Comparison of ENCODE assay signal across 8 cellular contexts in the genomic region with DNA sequence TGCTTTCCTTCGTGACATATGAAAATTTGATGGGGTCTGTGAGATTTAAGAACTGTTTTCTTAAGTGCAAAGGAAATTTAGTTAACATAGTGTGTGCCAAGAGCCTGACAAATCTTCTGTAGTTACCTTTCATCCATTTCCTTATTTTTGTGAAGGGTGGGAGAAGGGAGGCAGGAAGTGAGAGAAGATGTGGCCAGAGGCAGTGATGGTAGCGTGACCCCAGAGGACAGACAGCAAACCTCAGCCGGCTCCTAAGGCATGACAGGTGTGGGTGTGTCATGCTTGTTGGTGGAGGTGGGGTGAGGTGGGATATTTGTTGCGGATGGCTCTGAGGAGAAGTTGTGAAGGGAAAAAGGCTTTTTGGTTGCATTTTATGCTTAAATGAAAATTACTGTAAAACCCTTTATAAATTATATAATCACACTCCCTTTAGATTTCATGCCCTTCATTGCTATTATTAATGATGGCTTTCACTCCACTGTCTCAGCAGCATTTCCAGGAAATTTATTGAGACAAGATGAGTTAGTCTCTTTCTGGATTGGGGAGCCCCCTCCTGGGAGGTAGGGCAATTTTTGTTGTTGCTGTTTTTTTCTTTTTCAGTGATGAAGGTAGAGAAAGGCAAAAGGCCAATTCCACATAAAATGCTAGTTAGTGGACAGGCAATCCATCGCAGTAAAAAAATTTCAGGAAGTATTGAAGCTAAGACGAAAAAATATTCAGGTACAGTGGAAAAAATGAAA.
DNase-seq lines count a peak whose midpoint lies in the region; ATAC-seq, FAIRE-seq and TF ChIP-seq lines count a peak whose summit lies in the region.
"Had no signal": no experiment of that assay in that cellular context is flagged by ENCODE, and none has a peak within 500 bp of the region (broad histone marks: within the 10 kb centered on the region; RNA-seq: fewer than 3 reads in every experiment).

No MANE protein-coding gene starts in this region.

- FAIRE-seq in small intestine (lab: Jason Lieb, UNC): no peak

- no peaks in the 10 kb centered on the region for H4K20me1 ChIP-seq in neural progenitor cell (ENCODE audit: low read depth)

- H3K4me3 ChIP-seq in astrocyte of the cerebellum (ENCODE audit: low read depth, low read length) (no peak overlapping the region), neural progenitor cell (no peak overlapping the region), small intestine (ENCODE audit: low read depth in 1 of 2, low read length in 2 of 2) (no peak overlapping the region), right cardiac atrium (ENCODE audit: low read length) (no peak overlapping the region)

- no peak for TF ChIP-seq EP300 in Ishikawa (IDR thresholded peaks at IDR 0.05; ENCODE audit: borderline replicate concordance)

- H3K27ac ChIP-seq in neural progenitor cell: no peak overlapping the region
- H3K27ac ChIP-seq in small intestine (ENCODE audit: low read depth in 1 of 2, low read length in 1 of 2): no peak overlapping the region
- H3K27ac ChIP-seq in right cardiac atrium (ENCODE audit: low read length): no peak overlapping the region

- H3F3A ChIP-seq in neural progenitor cell (ENCODE audit: low read depth): peaks cover 7% of the 10 kb centered on the region

- ATAC-seq in T-helper 17 cell (no peak), right cardiac atrium (no peak)
- ATAC-seq: activated CD4-positive, CD25-positive, alpha-beta regulatory T cell treated with anti-CD3 and anti-CD28 coated beads, Interleukin-2, amount 50 U/mL, for 24 hours had no signal

- DNase-seq in astrocyte of the cerebellum (ENCODE audit: low read depth) (no peak), neural progenitor cell (ENCODE audit: low spot score) (peak; percentile 22), small intestine (no peak), T-helper 17 cell (no peak), right cardiac atrium (no peak)

- H3K4me3 Mint-ChIP-seq in neural progenitor cell (no peak overlapping the region), T-helper 17 cell (no peak overlapping the region)

- in situ Hi-C loops in astrocyte of the cerebellum (cut with HindIII; ENCODE audit: low sequenced_read_pairs): loop anchor here (25.0 kb wide), 1 partner anchor 350 kb away; no protein-coding TSS in a partner anchor

- peak; percentile 41 for TF ChIP-seq RAD21 in Ishikawa (IDR thresholded peaks at IDR 0.05; ENCODE audit: low read depth)

- H3K27ac Mint-ChIP-seq in neural progenitor cell (no peak overlapping the region), T-helper 17 cell (no peak overlapping the region)

- H3K27me3 ChIP-seq in neural progenitor cell: no peaks in the 10 kb centered on the region
- peaks cover 0 to 4% of the 10 kb centered on the region in 2 donors for H3K27me3 ChIP-seq in small intestine (ENCODE audit: control insufficient read depth in 2 of 2, insufficient read depth in 2 of 2, low read length in 2 of 2)
- no peaks in the 10 kb centered on the region for H3K27me3 ChIP-seq in right cardiac atrium (ENCODE audit: control insufficient read depth, insufficient read depth)

- H3K36me3 Mint-ChIP-seq in neural progenitor cell (no peaks in the 10 kb centered on the region), T-helper 17 cell (ENCODE audit: low read depth) (no peaks in the 10 kb centered on the region)

- H3K4me1 ChIP-seq in neural progenitor cell (peaks cover 17% of the 10 kb centered on the region), small intestine (ENCODE audit: control insufficient read depth in 2 of 2, insufficient read depth in 1 of 2, low read depth in 1 of 2, low read length in 1 of 2) (no peaks in the 10 kb centered on the region), right cardiac atrium (ENCODE audit: control insufficient read depth, insufficient read depth, low read length) (no peaks in the 10 kb centered on the region)

- intact Hi-C loops in right cardiac atrium (cut with DNase I): no loop called here

- no peak overlapping the region for H2AFZ ChIP-seq in neural progenitor cell (replicated peaks)

- H3K27me3 Mint-ChIP-seq in neural progenitor cell (ENCODE audit: insufficient read depth, low read depth) (peaks cover 4% of the 10 kb centered on the region), T-helper 17 cell (peaks cover 54% of the 10 kb centered on the region)

- H3K4me1 Mint-ChIP-seq in neural progenitor cell (peaks cover 32% of the 10 kb centered on the region), T-helper 17 cell (peaks cover 3% of the 10 kb centered on the region)

- H3K36me3 ChIP-seq in neural progenitor cell (no peaks in the 10 kb centered on the region), small intestine (ENCODE audit: control insufficient read depth in 2 of 2, insufficient read depth in 2 of 2, low read length in 2 of 2) (no peaks in the 10 kb centered on the region)

- no peaks in the 10 kb centered on the region for H3K79me2 ChIP-seq in neural progenitor cell (ENCODE audit: low read depth)

- H3K9me3 Mint-ChIP-seq in neural progenitor cell: peaks cover 2% of the 10 kb centered on the region

- H3K9me3 ChIP-seq in neural progenitor cell (ENCODE audit: low read depth) (no peaks in the 10 kb centered on the region), small intestine (ENCODE audit: control insufficient read depth, low read depth) (no peaks in the 10 kb centered on the region), T-helper 17 cell (ENCODE audit: control insufficient read depth, low read length, poor library complexity, severe bottlenecking) (no peaks in the 10 kb centered on the region), right cardiac atrium (ENCODE audit: control insufficient read depth, low read length) (no peaks in the 10 kb centered on the region)

- TF ChIP-seq CTCF in GM12872 (IDR thresholded peaks at IDR 0.05; ENCODE audit: insufficient read depth, low read depth, low read length): peak; percentile 27; the same call in 1 of the 3 replicates
- TF ChIP-seq CTCF in astrocyte of the cerebellum (IDR thresholded peaks at IDR 0.05; ENCODE audit: low read depth, low read length, missing control alignments): peak; percentile 62
- peak; percentile 50 for TF ChIP-seq CTCF in neural progenitor cell (IDR thresholded peaks at IDR 0.05)

- 69 to 70% (median 70%) methylated on average over 6 of the region's 6 CpGs for WGBS in small intestine, 3 donors
- WGBS in right cardiac atrium: 57% methylated on average over 6 of the region's 6 CpGs

- no peak overlapping the region for H3K9ac ChIP-seq in neural progenitor cell

- H3K4me2 ChIP-seq in neural progenitor cell: no peak overlapping the region

TF ChIP-seq in Ishikawa, 13 proteins besides CTCF, POLR2A, EP300 and RAD21:
- TF ChIP-seq, protein P1, sequence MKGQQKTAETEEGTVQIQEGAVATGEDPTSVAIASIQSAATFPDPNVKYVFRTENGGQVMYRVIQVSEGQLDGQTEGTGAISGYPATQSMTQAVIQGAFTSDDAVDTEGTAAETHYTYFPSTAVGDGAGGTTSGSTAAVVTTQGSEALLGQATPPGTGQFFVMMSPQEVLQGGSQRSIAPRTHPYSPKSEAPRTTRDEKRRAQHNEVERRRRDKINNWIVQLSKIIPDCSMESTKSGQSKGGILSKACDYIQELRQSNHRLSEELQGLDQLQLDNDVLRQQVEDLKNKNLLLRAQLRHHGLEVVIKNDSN (IDR thresholded peaks at IDR 0.05): no peak
- TF ChIP-seq ZBTB7A (IDR thresholded peaks at IDR 0.05; ENCODE audit: low read depth) (no peak), TCF12 (IDR thresholded peaks at IDR 0.05; ENCODE audit: low read depth) (no peak)
TF ChIP-seq in Ishikawa: peak in this region for 0.
